1 cellular context compared by ENCODE assay signal in the genomic region with DNA sequence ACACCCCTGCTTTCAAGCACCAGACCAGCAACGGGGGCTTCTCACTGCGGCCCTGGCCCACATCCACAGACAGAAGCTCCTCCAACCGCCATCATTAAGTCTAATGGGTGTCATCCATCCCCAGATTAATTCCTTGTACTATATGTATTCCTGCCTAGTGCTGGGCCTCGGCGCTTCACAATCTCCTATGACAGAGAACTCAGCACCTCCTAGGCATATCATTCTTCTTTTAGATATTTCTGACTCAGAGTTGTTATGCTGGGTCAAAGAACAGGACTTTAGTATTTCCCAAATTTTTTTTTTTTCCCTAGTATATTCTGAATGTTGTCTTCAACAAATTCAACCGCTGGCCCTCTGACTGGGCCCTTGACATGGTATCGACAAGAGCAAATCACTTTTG.
TF ChIP-seq lines count a peak whose summit lies in the region.

No MANE protein-coding gene starts in this region.

TF ChIP-seq in GM23338, 12 proteins besides CTCF, POLR2A, EP300 and RAD21 (continued from another document):
- TF ChIP-seq ZNF462 (CRISPR knock-in tag; IDR thresholded peaks at IDR 0.05) = no peak
- TF ChIP-seq, protein P1, sequence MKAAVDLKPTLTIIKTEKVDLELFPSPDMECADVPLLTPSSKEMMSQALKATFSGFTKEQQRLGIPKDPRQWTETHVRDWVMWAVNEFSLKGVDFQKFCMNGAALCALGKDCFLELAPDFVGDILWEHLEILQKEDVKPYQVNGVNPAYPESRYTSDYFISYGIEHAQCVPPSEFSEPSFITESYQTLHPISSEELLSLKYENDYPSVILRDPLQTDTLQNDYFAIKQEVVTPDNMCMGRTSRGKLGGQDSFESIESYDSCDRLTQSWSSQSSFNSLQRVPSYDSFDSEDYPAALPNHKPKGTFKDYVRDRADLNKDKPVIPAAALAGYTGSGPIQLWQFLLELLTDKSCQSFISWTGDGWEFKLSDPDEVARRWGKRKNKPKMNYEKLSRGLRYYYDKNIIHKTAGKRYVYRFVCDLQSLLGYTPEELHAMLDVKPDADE (IDR thresholded peaks at IDR 0.05) = no peak
- no peak for TF ChIP-seq REST (IDR thresholded peaks at IDR 0.05; ENCODE audit: unreplicated experiment)
- no peak for TF ChIP-seq CREB1 (CRISPR knock-in tag; IDR thresholded peaks at IDR 0.05; ENCODE audit: low read depth)
- TF ChIP-seq NANOG (IDR thresholded peaks at IDR 0.05; ENCODE audit: borderline replicate concordance) = no peak
